ENCODE assay signal across 8 cellular contexts in the genomic region with DNA sequence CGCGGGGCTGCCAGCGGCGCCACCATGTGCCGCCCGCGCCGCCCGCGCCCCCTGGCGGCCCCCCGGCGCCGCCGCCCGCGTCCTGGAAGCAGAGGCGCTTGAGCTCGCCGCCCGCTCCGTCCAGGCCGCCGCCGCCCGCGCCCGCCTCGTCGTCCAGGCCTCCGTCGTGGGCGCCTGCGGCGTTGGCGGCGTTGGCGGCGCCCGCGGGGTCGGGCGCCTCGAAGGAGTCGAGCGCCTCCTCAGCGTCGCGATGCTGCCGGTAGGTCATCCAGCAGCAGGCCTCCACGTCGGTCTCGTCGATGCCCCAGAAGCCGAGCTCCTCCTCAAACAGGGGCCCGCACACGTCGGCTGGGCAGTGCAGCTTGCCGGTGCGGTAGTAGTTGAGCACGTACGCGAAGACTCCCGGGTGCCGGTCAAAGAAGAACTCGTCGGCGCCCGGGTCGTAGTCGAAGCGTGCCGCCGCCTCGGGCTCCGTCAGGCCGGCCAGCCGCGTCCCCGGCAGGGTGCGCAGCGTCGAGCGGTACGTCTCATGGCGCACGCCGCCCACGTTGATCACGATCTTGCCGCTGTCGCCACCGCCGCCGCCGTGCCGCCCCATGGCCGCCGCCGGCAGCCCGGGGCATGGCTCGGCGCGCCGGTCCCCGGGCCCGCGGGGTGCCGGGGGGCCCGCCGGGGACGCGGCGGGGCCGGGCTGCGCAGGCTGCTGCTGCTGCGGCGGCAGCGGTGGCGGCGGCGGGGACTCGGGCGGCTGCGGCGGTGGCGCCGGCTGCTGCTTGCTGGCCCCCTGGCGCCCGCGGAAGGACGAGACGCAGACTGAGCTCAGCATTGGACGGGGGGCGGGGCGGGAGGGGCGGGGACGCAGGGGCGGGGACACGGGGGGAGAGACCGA. TPM values are rescaled to one million over a fixed set of nuclear protein-coding genes. Genes with fewer than 3 reads are reported as not detected.
DNase-seq lines count a peak whose midpoint lies in the region; ATAC-seq and TF ChIP-seq lines count a peak whose summit lies in the region.

No MANE protein-coding gene starts in this region.

- H3K9me3 ChIP-seq in RWPE2 (ENCODE audit: severe bottlenecking), result peaks cover 4% of the 10 kb centered on the region
- H3K9me3 ChIP-seq in esophagus squamous epithelium, result peaks cover 0 to 6% (median 0%) of the 10 kb centered on the region in 3 donors

- H3K36me3 ChIP-seq in RWPE2 (ENCODE audit: low read depth) (no peaks in the 10 kb centered on the region), esophagus squamous epithelium (no peaks in the 10 kb centered on the region)

- TF ChIP-seq CTCF in RWPE2 (IDR thresholded peaks at IDR 0.05; ENCODE audit: poor library complexity, severe bottlenecking) (peak; percentile 45), esophagus squamous epithelium (IDR thresholded peaks at IDR 0.05) (peak in 1 of 6 experiments; percentile 28)

- intact Hi-C loops in esophagus squamous epithelium (cut with DNase I), result no loop called here

- peak; percentile 26 for DNase-seq in activated T-cell treated with anti-CD3 and anti-CD28 coated beads for 1 hour (ENCODE audit: low read depth)
- DNase-seq in activated T-cell treated with anti-CD3 and anti-CD28 coated beads, Interleukin-2, amount 50 U/mL, for 1 hour, result no peak
- no peak for DNase-seq in HEK293T (ENCODE audit: extremely low spot score)
- DNase-seq in RWPE2 (ENCODE audit: low spot score), result peak; percentile 45
- no peak for DNase-seq in esophagus squamous epithelium (lab: John Stamatoyannopoulos, UW)
- DNase-seq in stimulated activated CD4-positive, alpha-beta T cell treated with anti-CD3 and anti-CD28 coated beads, Interleukin-12 subunit alpha, Interleukin-12 subunit beta, amount 100 ng/mL, for 4 hours, result peak; percentile 51
- no peak for DNase-seq in islet precursor cell

- no CpG with 5 or more reads among the region's 141 CpGs for WGBS in esophagus squamous epithelium, 2 donors

- H3K4me3 ChIP-seq in RWPE2 (ENCODE audit: severe bottlenecking), result peak overlapping the region; percentile 21
- peak overlapping the region; percentile 13 to 60 (median 36) for H3K4me3 ChIP-seq in esophagus squamous epithelium

- POLR2A ChIA-PET in HEK293T (lab: Yijun Ruan, JAX), result interaction anchor here (0.6 to 1.6 kb wide), 8 partner anchors 13 to 396 kb away, joined by 3 to 12 read pairs (median 4); no protein-coding TSS in a partner anchor

- CTCF ChIA-PET in HEK293T (lab: Yijun Ruan, JAX), result interaction anchor here (0.7 to 1.4 kb wide), 6 partner anchors 9 to 181 kb away, joined by 3 to 6 read pairs (median 4); no protein-coding TSS in a partner anchor

- H3K27ac ChIP-seq in RWPE2 (ENCODE audit: poor library complexity, severe bottlenecking) (no peak overlapping the region), esophagus squamous epithelium (no peak overlapping the region)

- no peak for TF ChIP-seq POLR2A in esophagus squamous epithelium (IDR thresholded peaks at IDR 0.05)

- ATAC-seq in RWPE2 (ENCODE audit: low read depth) (peak; percentile 11), HG03378 (IDR thresholded peaks at IDR 0.05; ENCODE audit: unreplicated experiment) (no peak)

- H3K27me3 ChIP-seq in RWPE2 (ENCODE audit: insufficient read depth, poor library complexity, severe bottlenecking), result peaks cover 55% of the 10 kb centered on the region
- H3K27me3 ChIP-seq in esophagus squamous epithelium, result peaks cover 8 to 82% (median 23%) of the 10 kb centered on the region in 4 donors

- H3K4me1 ChIP-seq in RWPE2 (ENCODE audit: insufficient read depth, poor library complexity, severe bottlenecking), result no peaks in the 10 kb centered on the region
- peaks cover 25 to 94% (median 36%) of the 10 kb centered on the region in 3 donors for H3K4me1 ChIP-seq in esophagus squamous epithelium

TF ChIP-seq in HEK293T, 16 proteins besides CTCF, POLR2A, EP300 and RAD21:
- no peak for TF ChIP-seq CTBP1 (IDR thresholded peaks at IDR 0.05; ENCODE audit: borderline replicate concordance)
- TF ChIP-seq L3MBTL2 (conservative IDR thresholded peaks at IDR 0.05), result peak; percentile 11

RNA-seq across cellular contexts. Expression of a gene that starts 0.7 kb away (rescaled TPM):
- under 1 TPM in 3 of 4 donors, not detected in 1; 0.48 to 0.87 (median 0.57) TPM for total RNA-seq in esophagus squamous epithelium

RNA-seq across cellular contexts. Expression of a gene that starts 36.9 kb away (rescaled TPM):
- total RNA-seq in esophagus squamous epithelium, result under 1 TPM in 1 of 4 donors, not detected in 3; 0.38 TPM

RNA-seq across cellular contexts. Expression of a gene that starts 47.8 kb away (rescaled TPM):
- 10 to 100 TPM; 48.6 to 84.1 (median 68.1) TPM for total RNA-seq in esophagus squamous epithelium

RNA-seq across cellular contexts. Expression of a gene that starts 55.6 kb away (rescaled TPM):
- 10 to 100 TPM; 14.0 to 18.8 (median 17.6) TPM for total RNA-seq in esophagus squamous epithelium

Comparison
In these comparisons a context has a peak if more than half of its experiments do, and no peak if none do; other contexts are left out.
1. DNase-seq: peak in activated T-cell treated with anti-CD3 and anti-CD28 coated beads for 1 hour (single experiment), RWPE2 (single experiment) and stimulated activated CD4-positive, alpha-beta T cell treated with anti-CD3 and anti-CD28 coated beads, Interleukin-12 subunit alpha, Interleukin-12 subunit beta, amount 100 ng/mL, for 4 hours (single experiment); none in activated T-cell treated with anti-CD3 and anti-CD28 coated beads, Interleukin-2, amount 50 U/mL, for 1 hour (single experiment), HEK293T (single experiment), esophagus squamous epithelium (single experiment) and islet precursor cell (single experiment).